ENCODE assay signal across 14 cellular contexts in the genomic region with DNA sequence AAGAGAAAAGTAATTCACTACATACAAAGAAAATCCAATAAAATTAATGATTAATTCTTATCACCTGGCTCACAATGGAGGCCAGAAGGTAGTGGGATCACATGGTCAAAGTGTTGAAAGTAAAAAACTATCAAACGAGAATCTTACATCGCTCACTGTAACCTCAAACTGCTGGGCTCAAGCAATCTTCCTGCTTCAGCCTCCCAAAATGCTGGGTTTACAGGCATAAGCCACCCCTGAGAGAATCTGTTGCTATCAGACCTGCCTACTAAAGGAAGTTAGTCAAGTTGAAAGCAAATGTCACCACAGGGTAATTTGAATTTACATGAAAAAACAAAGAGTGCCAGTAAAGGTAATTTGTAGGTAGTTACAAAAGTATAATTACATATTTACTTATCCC.
DNase-seq lines count a peak whose midpoint lies in the region; ATAC-seq and TF ChIP-seq lines count a peak whose summit lies in the region.
"Had no signal": no experiment of that assay in that cellular context is flagged by ENCODE, and none has a peak within 500 bp of the region (broad histone marks: within the 10 kb centered on the region; RNA-seq: fewer than 3 reads in every experiment).

No MANE protein-coding gene starts in this region.

- peaks cover 12% of the 10 kb centered on the region for H3K9me3 Mint-ChIP-seq in activated CD8-positive, alpha-beta T cell treated with anti-CD3 and anti-CD28 coated beads, Interleukin-2, amount 10 ng/mL, durations not matched to agents 7 days and 5 days (ENCODE audit: insufficient read depth)
- H3K9me3 Mint-ChIP-seq in CD8-positive, alpha-beta T cell: peaks cover 8% of the 10 kb centered on the region

- H3K27ac ChIP-seq in CD8-positive, alpha-beta T cell (ENCODE audit: low read depth, low read length): no peak overlapping the region
- H3K27ac ChIP-seq: ascending aorta, neural progenitor cell had no signal

- no peak for TF ChIP-seq CTCF in CD8-positive, alpha-beta T cell (IDR thresholded peaks at IDR 0.05)

- H3K4me1 Mint-ChIP-seq in activated CD8-positive, alpha-beta T cell treated with anti-CD3 and anti-CD28 coated beads, Interleukin-2, amount 10 ng/mL, durations not matched to agents 7 days and 5 days (ENCODE audit: low read depth): peaks cover 10% of the 10 kb centered on the region
- peaks cover 5% of the 10 kb centered on the region for H3K4me1 Mint-ChIP-seq in CD8-positive, alpha-beta T cell (ENCODE audit: low read depth)

- H3K36me3 Mint-ChIP-seq in activated CD8-positive, alpha-beta T cell treated with anti-CD3 and anti-CD28 coated beads, Interleukin-2, amount 10 ng/mL, durations not matched to agents 7 days and 5 days (ENCODE audit: low read depth): peaks cover 27% of the 10 kb centered on the region
- peaks cover 42% of the 10 kb centered on the region for H3K36me3 Mint-ChIP-seq in CD8-positive, alpha-beta T cell

- POLR2A ChIA-PET in activated CD8-positive, alpha-beta T cell treated with anti-CD3 and anti-CD28 coated beads, Interleukin-2, amount 10 ng/mL, durations not matched to agents 7 days and 5 days (lab: Charles Lee): no interaction called here
- POLR2A ChIA-PET in CD8-positive, alpha-beta T cell (lab: Charles Lee): no interaction called here

- intact Hi-C loops in CD8-positive, alpha-beta T cell (cut with DNase I, micrococcal nuclease): loop anchor here in 1 of 2 experiments (2.0 kb wide), 1 partner anchor 399 kb away; a partner anchor contains a TSS

- ATAC-seq in GM18511 (IDR thresholded peaks at IDR 0.05; ENCODE audit: unreplicated experiment): peak; percentile 70
- peak; percentile 61 for ATAC-seq in GM19455 (IDR thresholded peaks at IDR 0.05; ENCODE audit: unreplicated experiment)
- ATAC-seq in HG03045 (IDR thresholded peaks at IDR 0.05; ENCODE audit: unreplicated experiment): peak; percentile 75
- peak; percentile 42 for ATAC-seq in activated CD8-positive, alpha-beta T cell treated with anti-CD3 and anti-CD28 coated beads, Interleukin-2, amount 10 ng/mL, durations not matched to agents 7 days and 5 days
- no peak for ATAC-seq in CD8-positive, alpha-beta T cell
- ATAC-seq: left lobe of liver had no signal

- no peaks in the 10 kb centered on the region for H3K9me3 ChIP-seq in CD8-positive, alpha-beta T cell (ENCODE audit: low read length)
- H3K9me3 ChIP-seq: ascending aorta had no signal

- no peak overlapping the region for H3K4me3 ChIP-seq in CD8-positive, alpha-beta T cell (ENCODE audit: low read depth, low read length)
- H3K4me3 ChIP-seq: ascending aorta, neural progenitor cell had no signal

- no peaks in the 10 kb centered on the region for H3K27me3 ChIP-seq in CD8-positive, alpha-beta T cell (ENCODE audit: insufficient read depth, low read length)
- H3K27me3 ChIP-seq: ascending aorta, neural progenitor cell had no signal

- H3K27ac Mint-ChIP-seq in activated CD8-positive, alpha-beta T cell treated with anti-CD3 and anti-CD28 coated beads, Interleukin-2, amount 10 ng/mL, durations not matched to agents 7 days and 5 days: peak overlapping the region; percentile 23
- H3K27ac Mint-ChIP-seq in CD8-positive, alpha-beta T cell: no peak overlapping the region
- H3K27ac Mint-ChIP-seq: neural progenitor cell had no signal

- H3K4me3 Mint-ChIP-seq in activated CD8-positive, alpha-beta T cell treated with anti-CD3 and anti-CD28 coated beads, Interleukin-2, amount 10 ng/mL, durations not matched to agents 7 days and 5 days: no peak overlapping the region
- no peak overlapping the region for H3K4me3 Mint-ChIP-seq in CD8-positive, alpha-beta T cell
- H3K4me3 Mint-ChIP-seq: neural progenitor cell had no signal

- no peaks in the 10 kb centered on the region for H3K4me1 ChIP-seq in CD8-positive, alpha-beta T cell (ENCODE audit: insufficient read depth, low read length)

- peaks cover 5% of the 10 kb centered on the region for H3K36me3 ChIP-seq in CD8-positive, alpha-beta T cell (ENCODE audit: insufficient read depth, low read length)
- H3K36me3 ChIP-seq: neural progenitor cell had no signal

- DNase-seq in activated CD8-positive, alpha-beta T cell treated with anti-CD3 and anti-CD28 coated beads, Interleukin-2, amount 10 ng/mL, durations not matched to agents 7 days and 5 days: peak; percentile 25
- DNase-seq in AML-193 (lab: John Stamatoyannopoulos, UW) (no peak), occipital lobe (lab: John Stamatoyannopoulos, UW) (no peak)
- DNase-seq in CD8-positive, alpha-beta T cell: no peak
- DNase-seq: activated CD8-positive, alpha-beta memory T cell treated with anti-CD3 and anti-CD28 coated beads for 24 hours; effector CD8-positive, alpha-beta T cell; glutamatergic neuron; NCI-H1694 had no signal

- CTCF ChIA-PET in activated CD8-positive, alpha-beta T cell treated with anti-CD3 and anti-CD28 coated beads, Interleukin-2, amount 10 ng/mL, durations not matched to agents 7 days and 5 days (lab: Charles Lee): no interaction called here
- CTCF ChIA-PET in CD8-positive, alpha-beta T cell (lab: Charles Lee): no interaction called here

- no peaks in the 10 kb centered on the region for H3K27me3 Mint-ChIP-seq in activated CD8-positive, alpha-beta T cell treated with anti-CD3 and anti-CD28 coated beads, Interleukin-2, amount 10 ng/mL, durations not matched to agents 7 days and 5 days (ENCODE audit: low read depth)
- H3K27me3 Mint-ChIP-seq in CD8-positive, alpha-beta T cell (ENCODE audit: low read depth): no peaks in the 10 kb centered on the region
